10 cellular contexts compared by ENCODE assay signal in genomic region chr3:192063570-192063969, GRCh38.
DNase-seq lines count a peak whose midpoint lies in the region; ATAC-seq and TF ChIP-seq lines count a peak whose summit lies in the region.
"Had no signal": no experiment of that assay in that cellular context is flagged by ENCODE, and none has a peak within 500 bp of the region (broad histone marks: within the 10 kb centered on the region; RNA-seq: fewer than 3 reads in every experiment).

No MANE protein-coding gene starts in this region.

- peak; percentile 24 for DNase-seq in HFFc6
- peak in 2 of 3 donors; percentile 56 to 69 for DNase-seq in Peyer's patch
- peak; percentile 32 for DNase-seq in iPS-NIHi7 (ENCODE audit: extremely low spot score)
- no peak for DNase-seq in HuH-7.5 (ENCODE audit: low spot score)
- no peak for DNase-seq in DMS53 (lab: John Stamatoyannopoulos, UW)
- no peak for DNase-seq in stimulated activated CD4-positive, alpha-beta T cell treated with anti-CD3 and anti-CD28 coated beads, Interleukin-2, amount 100 ng/mL, for 24 hours
- DNase-seq in Caco-2 = no peak
- DNase-seq: activated CD8-positive, alpha-beta memory T cell treated with anti-CD3 and anti-CD28 coated beads for 24 hours had no signal

- H3K36me3 ChIP-seq in Peyer's patch (no peaks in the 10 kb centered on the region), Caco-2 (ENCODE audit: control insufficient read depth, insufficient read depth, low read length) (no peaks in the 10 kb centered on the region)

- H3K27ac ChIP-seq in Peyer's patch = peak overlapping the region in 1 of 4 donors; percentile 39

- no TSS peak for BruUV-seq in Caco-2 (replicated peaks; lab: Mats Ljungman, UMichigan)

- H3K9me3 ChIP-seq in Peyer's patch (no peaks in the 10 kb centered on the region), Caco-2 (no peaks in the 10 kb centered on the region)

- H3K4me3 Mint-ChIP-seq in HFFc6 (peak overlapping the region; percentile 54), Caco-2 (ENCODE audit: unreplicated experiment) (no peak overlapping the region)

- H3K27me3 ChIP-seq in Peyer's patch = no peaks in the 10 kb centered on the region
- H3K27me3 ChIP-seq in Caco-2 (replicated peaks; ENCODE audit: control insufficient read depth, insufficient read depth, low read length) = no peaks in the 10 kb centered on the region

- no peaks in the 10 kb centered on the region for H3K27me3 Mint-ChIP-seq in HFFc6 (ENCODE audit: insufficient read depth)
- no peaks in the 10 kb centered on the region for H3K27me3 Mint-ChIP-seq in Caco-2 (ENCODE audit: insufficient read depth, unreplicated experiment)

- H3K9me3 Mint-ChIP-seq in HFFc6 (no peaks in the 10 kb centered on the region; the same call in 1 of the 2 replicates), Caco-2 (ENCODE audit: unreplicated experiment) (no peaks in the 10 kb centered on the region)

- peak overlapping the region in 1 of 4 donors; percentile 34 for H3K4me3 ChIP-seq in Peyer's patch
- no peak overlapping the region for H3K4me3 ChIP-seq in Caco-2 (ENCODE audit: low read depth, low read length)
- H3K4me3 ChIP-seq: lung had no signal

- CTCF ChIA-PET in Caco-2 (lab: Charles Lee) = no interaction called here

- peaks cover 4% of the 10 kb centered on the region; the same call in 1 of the 2 replicates for H3K36me3 Mint-ChIP-seq in HFFc6 (ENCODE audit: low read depth)
- no peaks in the 10 kb centered on the region for H3K36me3 Mint-ChIP-seq in Caco-2 (ENCODE audit: insufficient read depth, unreplicated experiment)

- peak; percentile 50 for ATAC-seq in GM18499 (IDR thresholded peaks at IDR 0.05; ENCODE audit: insufficient read depth, unreplicated experiment)

- intact Hi-C loops in Caco-2 (cut with micrococcal nuclease; ENCODE audit: unreplicated experiment) = no loop called here

- TF ChIP-seq POLR2A in Peyer's patch (IDR thresholded peaks at IDR 0.05) = no peak

- H3K27ac Mint-ChIP-seq in HFFc6 (peak overlapping the region; percentile 39), Caco-2 (ENCODE audit: unreplicated experiment) (no peak overlapping the region)

- no peak for TF ChIP-seq CTCF in HFFc6 (IDR thresholded peaks at IDR 0.05)
- no peak for TF ChIP-seq CTCF in Peyer's patch (IDR thresholded peaks at IDR 0.05)
- no peak for TF ChIP-seq CTCF in Caco-2 (IDR thresholded peaks at IDR 0.05; ENCODE audit: insufficient read depth in 1 of 2, low read depth in 1 of 2, low read length in 1 of 2, severe bottlenecking in 1 of 2, unreplicated experiment in 1 of 2)

- H3K4me1 Mint-ChIP-seq in HFFc6 (ENCODE audit: low read depth) = peaks cover 19% of the 10 kb centered on the region; the same call in 1 of the 2 replicates
- peaks cover 6% of the 10 kb centered on the region for H3K4me1 Mint-ChIP-seq in Caco-2 (ENCODE audit: low read depth, unreplicated experiment)

- no peaks in the 10 kb centered on the region for H3K4me1 ChIP-seq in Peyer's patch
- no peaks in the 10 kb centered on the region for H3K4me1 ChIP-seq in Caco-2

- POLR2A ChIA-PET in Caco-2 (lab: Charles Lee) = no interaction called here

Comparison
In these comparisons a context has a peak if more than half of its experiments do, and no peak if none do; other contexts are left out.
1. DNase-seq: peak in HFFc6 (single experiment), Peyer's patch (2 of 3) and iPS-NIHi7 (single experiment); none in HuH-7.5 (single experiment), DMS53 (single experiment), stimulated activated CD4-positive, alpha-beta T cell treated with anti-CD3 and anti-CD28 coated beads, Interleukin-2, amount 100 ng/mL, for 24 hours (0 of 2) and Caco-2 (0 of 2).